Comparison of ENCODE assay signal across 7 cellular contexts in the genomic region with DNA sequence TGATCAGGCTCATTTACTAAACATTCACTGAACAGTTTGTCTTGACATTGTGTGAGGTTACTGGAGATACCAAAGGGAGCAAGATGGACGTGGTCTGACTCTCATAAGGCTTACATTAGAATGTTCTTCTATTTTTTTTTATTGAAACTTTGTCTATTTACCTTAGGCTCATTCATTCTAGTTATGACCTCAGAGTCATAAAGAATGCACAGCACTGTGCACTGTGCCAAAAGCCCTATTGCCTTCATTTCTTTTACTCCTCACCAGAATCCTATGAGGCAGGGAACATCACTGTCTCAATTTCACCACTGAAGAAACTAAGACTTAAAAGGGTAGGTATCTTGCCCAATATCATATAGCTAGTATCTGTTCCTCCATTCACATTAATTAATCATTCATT.
"Had no signal": no experiment of that assay in that cellular context is flagged by ENCODE, and none has a peak within 500 bp of the region (broad histone marks: within the 10 kb centered on the region; RNA-seq: fewer than 3 reads in every experiment).

No MANE protein-coding gene starts in this region.

- H3K4me1 Mint-ChIP-seq: IgD-negative memory B cell had no signal

- H3K4me3 ChIP-seq: GM23338 had no signal

- H3K27ac ChIP-seq: HL-60 had no signal

- ATAC-seq: GM23338, HepG2 had no signal

- H3K4me3 Mint-ChIP-seq: GM23338, H9, IgD-negative memory B cell had no signal

- H3K27ac Mint-ChIP-seq: GM23338, IgD-negative memory B cell had no signal

- H2AFZ ChIP-seq: GM23338 had no signal

- DNase-seq: H9, HCEC 1CT, KBM-7 had no signal

- H3K4me2 ChIP-seq: GM23338 had no signal

- H3K9me3 Mint-ChIP-seq: GM23338, H9, IgD-negative memory B cell had no signal
